In the genomic region with DNA sequence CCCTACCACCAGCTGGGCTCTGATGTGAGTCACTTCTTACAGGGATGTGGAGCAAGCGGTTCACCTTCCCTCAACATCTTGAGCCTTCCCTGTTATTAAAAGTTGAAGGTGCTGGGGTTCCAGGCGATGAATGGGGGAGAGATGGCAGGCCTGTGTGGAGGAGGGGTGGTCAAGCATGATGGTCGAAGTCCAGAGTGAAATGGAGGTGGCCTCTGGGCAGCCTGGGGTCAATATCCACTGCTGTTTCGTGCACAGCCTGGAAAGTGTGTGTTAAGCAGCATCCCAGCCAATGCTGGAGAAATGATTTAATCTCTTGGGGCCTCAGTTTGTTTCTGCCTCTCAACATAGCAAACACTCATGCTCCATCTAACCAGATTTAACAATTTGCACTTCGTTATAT, we compare ENCODE assay signal across 24 cellular contexts. TPM values are rescaled to one million over a fixed set of nuclear protein-coding genes. Genes with fewer than 3 reads are reported as not detected.
"Had no signal": no experiment of that assay in that cellular context is flagged by ENCODE, and none has a peak within 500 bp of the region (broad histone marks: within the 10 kb centered on the region; RNA-seq: fewer than 3 reads in every experiment).

No MANE protein-coding gene starts in this region.

- H3K4me3 Mint-ChIP-seq: immature natural killer cell, mesothelial cell of epicardium, naive B cell had no signal

- H3K27ac ChIP-seq: coronary artery, dorsolateral prefrontal cortex, esophagus muscularis mucosa, foreskin keratinocyte, gastroesophageal sphincter, heart left ventricle, left ventricle myocardium inferior, lower lobe of right lung had no signal

- DNase-seq: dermis blood vessel endothelial cell; dorsolateral prefrontal cortex; effector CD4-positive, alpha-beta T cell; effector memory CD4-positive, alpha-beta T cell; foreskin keratinocyte; heart left ventricle; hypothalamus; immature natural killer cell; left cardiac atrium; left ventricle myocardium inferior; lower lobe of right lung; mesenchymal stem cell; mucosa of descending colon; naive B cell had no signal

- ATAC-seq: foreskin keratinocyte, gastroesophageal sphincter, heart left ventricle, left cardiac atrium had no signal

- H3K4me3 ChIP-seq: coronary artery, dorsolateral prefrontal cortex, esophagus muscularis mucosa, gastroesophageal sphincter, heart left ventricle, left ventricle myocardium inferior, lower lobe of right lung, mucosa of descending colon had no signal

- H3K27me3 ChIP-seq: esophagus muscularis mucosa, heart left ventricle had no signal

- H3K9me3 ChIP-seq: esophagus muscularis mucosa, gastroesophageal sphincter, left ventricle myocardium inferior, lower lobe of right lung, mucosa of descending colon had no signal

- H3K27ac Mint-ChIP-seq: immature natural killer cell, mesothelial cell of epicardium had no signal

- H3K36me3 ChIP-seq: esophagus muscularis mucosa, gastroesophageal sphincter, heart left ventricle, left ventricle myocardium inferior, lower lobe of right lung had no signal

- H3K4me1 Mint-ChIP-seq: naive B cell had no signal

- H3K36me3 Mint-ChIP-seq: immature natural killer cell, mesothelial cell of epicardium, naive B cell had no signal

- H3K4me1 ChIP-seq: foreskin keratinocyte, gastroesophageal sphincter had no signal

RNA-seq across cellular contexts. Expression of gene DMBT1, which starts 33.7 kb away (rescaled TPM):
- total RNA-seq: dermis blood vessel endothelial cell, endothelial cell of umbilical vein, epithelial cell of proximal tubule, fibroblast of villous mesenchyme, frontal cortex, left cardiac atrium, lung microvascular endothelial cell, mesothelial cell of epicardium had no signal
- polyA plus RNA-seq: fibroblast of lung, immature natural killer cell had no signal
